ENCODE assay signal across 29 cellular contexts in genomic region chr12:25759752-25760151, GRCh38.
"Had no signal": no experiment of that assay in that cellular context is flagged by ENCODE, and none has a peak within 500 bp of the region (broad histone marks: within the 10 kb centered on the region; RNA-seq: fewer than 3 reads in every experiment).

No MANE protein-coding gene starts in this region.

- H3K27me3 ChIP-seq: adrenal gland, brain microvascular endothelial cell, neutrophil, stomach, thyroid gland, upper lobe of left lung, vagina had no signal

- FAIRE-seq: frontal cortex, keratinocyte, TTC549 had no signal

- H3K4me1 Mint-ChIP-seq: naive B cell; nephron progenitor cell; stimulated activated naive B cell treated with anti-CD40 and anti-IgM and Interleukin-4, amounts not matched to agents 10 μg/mL and 1 μg/mL and 100 μg/mL, for 72 hours had no signal

- H3K27ac ChIP-seq: adrenal gland, brain microvascular endothelial cell, neutrophil, stomach, thyroid gland, upper lobe of left lung, vagina, VCaP had no signal

- H3K36me3 ChIP-seq: adrenal gland, brain microvascular endothelial cell, neutrophil, stomach, thyroid gland, upper lobe of left lung, vagina had no signal

- H3K9me3 ChIP-seq: adrenal gland, neutrophil, stomach, thyroid gland, upper lobe of left lung, vagina had no signal

- H3K36me3 Mint-ChIP-seq: activated naive CD8-positive, alpha-beta T cell; naive B cell; stimulated activated naive B cell treated with anti-CD40 and anti-IgM and Interleukin-4, amounts not matched to agents 10 μg/mL and 1 μg/mL and 100 μg/mL, for 72 hours had no signal

- ATAC-seq: esophagus mucosa; left colon; sciatic nerve; stimulated activated naive B cell treated with anti-CD40 and anti-IgM and Interleukin-4, amounts not matched to agents 10 μg/mL and 1 μg/mL and 100 μg/mL, for 72 hours had no signal

- H3K9me3 Mint-ChIP-seq: endodermal cell, naive B cell, nephron progenitor cell had no signal

- H3K4me3 Mint-ChIP-seq: activated naive CD8-positive, alpha-beta T cell; endodermal cell; naive B cell; nephron progenitor cell; stimulated activated naive B cell treated with anti-CD40 and anti-IgM and Interleukin-4, amounts not matched to agents 10 μg/mL and 1 μg/mL and 100 μg/mL, for 72 hours had no signal

- DNase-seq: activated CD4-positive, alpha-beta T cell treated with anti-CD3 and anti-CD28 coated beads for 4 hours; activated CD4-positive, alpha-beta T cell treated with anti-CD3 and anti-CD28 coated beads, Interleukin-2, amount 50 U/mL, for 4 hours; activated effector memory CD4-positive, alpha-beta T cell treated with Interleukin-2 at 50 U/mL for 16 hours; activated naive CD4-positive, alpha-beta T cell treated with Interleukin-2 at 50 U/mL for 16 hours; adrenal gland; aorta; brain microvascular endothelial cell; endodermal cell; glutamatergic neuron; left colon; mammary epithelial cell; naive B cell; nephron progenitor cell; retina; stimulated activated CD4-positive, alpha-beta T cell treated with anti-CD3 and anti-CD28 coated beads, Interleukin-15, amount 100 ng/mL, for 24 hours; stimulated activated CD4-positive, alpha-beta T cell treated with anti-CD3 and anti-CD28 coated beads, Interleukin-2, amount 100 ng/mL, for 24 hours; stimulated activated naive B cell treated with anti-CD40 and anti-IgM and Interleukin-4, amounts not matched to agents 10 μg/mL and 1 μg/mL and 100 μg/mL, for 72 hours; stomach; thyroid gland; upper lobe of left lung had no signal

- H3K4me3 ChIP-seq: adrenal gland, stomach, thyroid gland, upper lobe of left lung, vagina had no signal

- H3K27me3 Mint-ChIP-seq: activated naive CD8-positive, alpha-beta T cell; naive B cell; stimulated activated naive B cell treated with anti-CD40 and anti-IgM and Interleukin-4, amounts not matched to agents 10 μg/mL and 1 μg/mL and 100 μg/mL, for 72 hours had no signal

- H3K4me1 ChIP-seq: adrenal gland, stomach, thyroid gland, upper lobe of left lung, vagina had no signal

- H3K27ac Mint-ChIP-seq: activated naive CD8-positive, alpha-beta T cell; endodermal cell; naive B cell; nephron progenitor cell; stimulated activated naive B cell treated with anti-CD40 and anti-IgM and Interleukin-4, amounts not matched to agents 10 μg/mL and 1 μg/mL and 100 μg/mL, for 72 hours had no signal
